ENCODE assay signal across 21 cellular contexts in the genomic region with DNA sequence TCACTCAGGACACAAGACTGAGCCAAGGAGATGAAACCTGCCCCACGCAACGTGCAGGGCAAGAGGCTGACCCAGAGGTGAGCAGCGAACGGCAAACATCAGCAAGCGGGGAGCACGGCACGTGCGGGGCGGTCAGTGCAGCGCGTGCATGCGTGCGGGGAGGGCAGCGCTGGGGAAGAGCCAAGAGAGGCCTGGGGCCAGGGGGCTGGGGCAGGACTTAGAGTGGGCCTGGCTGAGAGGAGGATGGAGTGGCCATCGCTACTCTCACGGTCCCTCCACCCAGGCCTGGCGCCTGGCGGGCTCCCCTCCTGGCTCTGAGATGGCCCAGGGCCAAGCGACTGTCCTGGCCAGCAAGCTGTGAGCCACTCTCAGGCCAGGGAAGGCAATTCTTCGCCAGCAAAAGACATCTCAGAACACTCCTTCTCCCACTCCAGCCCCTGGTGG. TPM values are rescaled to one million over a fixed set of nuclear protein-coding genes. Genes with fewer than 3 reads are reported as not detected.
DNase-seq lines count a peak whose midpoint lies in the region; ATAC-seq and TF ChIP-seq lines count a peak whose summit lies in the region.
"Had no signal": no experiment of that assay in that cellular context is flagged by ENCODE, and none has a peak within 500 bp of the region (broad histone marks: within the 10 kb centered on the region; RNA-seq: fewer than 3 reads in every experiment).

No MANE protein-coding gene starts in this region.

- 54 to 71% methylated on average over 20 of the region's 20 CpGs for WGBS in aorta, 2 donors

- H3K36me3 ChIP-seq in left ventricle myocardium inferior (no peaks in the 10 kb centered on the region), mucosa of descending colon (ENCODE audit: low read depth) (no peaks in the 10 kb centered on the region), aorta (ENCODE audit: control insufficient read depth in 1 of 2, insufficient read depth in 2 of 2, low read length in 1 of 2) (no peaks in the 10 kb centered on the region), uterus (no peaks in the 10 kb centered on the region)
- H3K36me3 ChIP-seq: adrenal gland, cardiac muscle cell, MG63, pancreas had no signal

- TF ChIP-seq POLR2A in uterus (IDR thresholded peaks at IDR 0.05), result no peak

- H3K4me3 ChIP-seq in left ventricle myocardium inferior (no peak overlapping the region), dorsolateral prefrontal cortex (peak overlapping the region in 3 of 59 donors; percentile 3 to 20 (median 13)), mucosa of descending colon (no peak overlapping the region), aorta (ENCODE audit: low read length in 2 of 2) (no peak overlapping the region), uterus (no peak overlapping the region)
- H3K4me3 ChIP-seq: adrenal gland, cardiac muscle cell, MG63, pancreas had no signal

- H3K27me3 ChIP-seq in left ventricle myocardium inferior (ENCODE audit: low read depth), result peaks cover 18% of the 10 kb centered on the region
- no peaks in the 10 kb centered on the region for H3K27me3 ChIP-seq in dorsolateral prefrontal cortex
- no peaks in the 10 kb centered on the region for H3K27me3 ChIP-seq in aorta (ENCODE audit: control insufficient read depth in 1 of 2, insufficient read depth in 2 of 2, low read length in 1 of 2)
- no peaks in the 10 kb centered on the region for H3K27me3 ChIP-seq in uterus
- H3K27me3 ChIP-seq: adrenal gland, MG63, pancreas had no signal

- ATAC-seq in Right ventricle myocardium superior (ENCODE audit: poor library complexity) (peak; percentile 57), mucosa of descending colon (no peak), aorta (ENCODE audit: low FRiP score) (no peak), HG03135 (IDR thresholded peaks at IDR 0.05; ENCODE audit: unreplicated experiment) (no peak)
- ATAC-seq: esophagus mucosa had no signal

- intact Hi-C loops in Right ventricle myocardium superior (cut with DNase I), result no loop called here
- intact Hi-C loops in left ventricle myocardium inferior (cut with micrococcal nuclease), result no loop called here
- intact Hi-C loops in dorsolateral prefrontal cortex (cut with DNase I), result no loop called here
- intact Hi-C loops in mucosa of descending colon (cut with DNase I, micrococcal nuclease), result no loop called here
- intact Hi-C loops in aorta (cut with DNase I), result loop anchor here in 1 of 2 donors (5.0 kb wide), 1 partner anchor 469 kb away; no protein-coding TSS in a partner anchor
- intact Hi-C loops in uterus (cut with DNase I; ENCODE audit: low total_unique reads), result no loop called here

- no peak for DNase-seq in Right ventricle myocardium superior
- DNase-seq in left ventricle myocardium inferior, result no peak
- peak in 5 of 10 donors; percentile 44 to 76 (median 48) for DNase-seq in dorsolateral prefrontal cortex
- peak in 2 of 3 donors; percentile 17 to 36 for DNase-seq in mucosa of descending colon
- peak; percentile 32 to 50 for DNase-seq in aorta
- DNase-seq in uterus, result no peak
- no peak for DNase-seq in NCI-H2171 (lab: John Stamatoyannopoulos, UW)
- DNase-seq: ACHN; activated CD4-positive, alpha-beta T cell treated with anti-CD3 and anti-CD28 coated beads, Interleukin-2, amount 50 U/mL, for 4 hours; activated gamma-delta T cell; CD4-positive, CD25-positive, alpha-beta regulatory T cell; effector CD8-positive, alpha-beta T cell; MG63; NCI-H1930; small intestine; stimulated activated CD4-positive, alpha-beta T cell treated with anti-CD3 and anti-CD28 coated beads, Interleukin-2, amount 100 ng/mL, for 48 hours had no signal

- H3K9me3 ChIP-seq in left ventricle myocardium inferior (replicated peaks) (peaks cover 21% of the 10 kb centered on the region), mucosa of descending colon (peaks cover 9% of the 10 kb centered on the region), aorta (ENCODE audit: control insufficient read depth, low read length) (no peaks in the 10 kb centered on the region), uterus (peaks cover 0 to 3% of the 10 kb centered on the region in 2 donors)
- H3K9me3 ChIP-seq: pancreas had no signal

- H3K27ac ChIP-seq in left ventricle myocardium inferior (replicated peaks) (no peak overlapping the region), dorsolateral prefrontal cortex (peak overlapping the region in 37 of 59 donors; percentile 0 to 76 (median 46)), aorta (ENCODE audit: low read depth in 1 of 2, low read length in 2 of 2) (no peak overlapping the region), uterus (no peak overlapping the region)
- H3K27ac ChIP-seq: adrenal gland, cardiac muscle cell, pancreas had no signal

- TF ChIP-seq CTCF in left ventricle myocardium inferior (IDR thresholded peaks at IDR 0.05; ENCODE audit: borderline replicate concordance), result no peak
- TF ChIP-seq CTCF in dorsolateral prefrontal cortex (IDR thresholded peaks at IDR 0.05 in 54 of 56, conservative IDR thresholded peaks at IDR 0.05 in 2 of 56; ENCODE audit: low read depth in 1 of 56, partially characterized antibody in 56 of 56), result no peak
- TF ChIP-seq CTCF in mucosa of descending colon (IDR thresholded peaks at IDR 0.05), result no peak
- TF ChIP-seq CTCF in uterus (IDR thresholded peaks at IDR 0.05), result no peak

- H3K4me1 ChIP-seq in left ventricle myocardium inferior (peaks cover 9% of the 10 kb centered on the region), mucosa of descending colon (ENCODE audit: low read depth) (no peaks in the 10 kb centered on the region), aorta (ENCODE audit: control insufficient read depth in 1 of 2, insufficient read depth in 2 of 2, low read length in 2 of 2) (no peaks in the 10 kb centered on the region), uterus (peaks cover 0 to 6% of the 10 kb centered on the region in 2 donors)
- H3K4me1 ChIP-seq: adrenal gland, pancreas had no signal

RNA-seq across cellular contexts. Expression of a gene that starts 14.8 kb away (rescaled TPM):
- total RNA-seq in Right ventricle myocardium superior (5.9 TPM), left ventricle myocardium inferior (4.4 TPM), dorsolateral prefrontal cortex (10 to 100 TPM; 30.1 to 78.4 (median 57.0) TPM), mucosa of descending colon (10 to 100 TPM in 2 of 3 donors, 1 to 10 TPM in 1; 4.5 to 11.5 (median 11.1) TPM), aorta (10 to 100 TPM in 1 of 2 donors, 1 to 10 TPM in 1; 7.1 to 12.2 TPM), uterus (10 to 100 TPM in 1 of 4 donors, 1 to 10 TPM in 2, under 1 TPM in 1; 0.51 to 17.2 (median 3.2) TPM)
- 10 to 100 TPM in 1 of 2 donors, 1 to 10 TPM in 1; 4.9 to 12.4 TPM for polyA plus RNA-seq in aorta

RNA-seq across cellular contexts. Expression of a gene that starts 39.0 kb away (rescaled TPM):
- 3.9 TPM for total RNA-seq in Right ventricle myocardium superior
- total RNA-seq in left ventricle myocardium inferior, result 3.8 TPM
- total RNA-seq in dorsolateral prefrontal cortex, result 10 to 100 TPM; 14.0 to 36.4 (median 25.3) TPM
- 10 to 100 TPM in 2 of 3 donors, 1 to 10 TPM in 1; 6.9 to 12.2 (median 11.1) TPM for total RNA-seq in mucosa of descending colon
- total RNA-seq in aorta, result 10 to 100 TPM in 1 of 2 donors, 1 to 10 TPM in 1; 4.6 to 11.7 TPM
- polyA plus RNA-seq in aorta, result 1 to 10 TPM; 3.1 to 9.0 TPM
- total RNA-seq in uterus, result 10 to 100 TPM in 3 of 4 donors, under 1 TPM in 1; 0.59 to 32.6 (median 15.3) TPM

Comparison
In these comparisons a context has a peak if more than half of its experiments do, and no peak if none do; other contexts are left out.
1. DNase-seq: peak in mucosa of descending colon (2 of 3) and aorta (2 of 2); none in Right ventricle myocardium superior (single experiment), left ventricle myocardium inferior (single experiment), uterus (0 of 2) and NCI-H2171 (single experiment).
2. H3K27ac ChIP-seq: peak in dorsolateral prefrontal cortex (37 of 59); none in left ventricle myocardium inferior (single experiment), aorta (0 of 2) and uterus (0 of 2).